Comparison of ENCODE assay signal across 13 cellular contexts in the genomic region with DNA sequence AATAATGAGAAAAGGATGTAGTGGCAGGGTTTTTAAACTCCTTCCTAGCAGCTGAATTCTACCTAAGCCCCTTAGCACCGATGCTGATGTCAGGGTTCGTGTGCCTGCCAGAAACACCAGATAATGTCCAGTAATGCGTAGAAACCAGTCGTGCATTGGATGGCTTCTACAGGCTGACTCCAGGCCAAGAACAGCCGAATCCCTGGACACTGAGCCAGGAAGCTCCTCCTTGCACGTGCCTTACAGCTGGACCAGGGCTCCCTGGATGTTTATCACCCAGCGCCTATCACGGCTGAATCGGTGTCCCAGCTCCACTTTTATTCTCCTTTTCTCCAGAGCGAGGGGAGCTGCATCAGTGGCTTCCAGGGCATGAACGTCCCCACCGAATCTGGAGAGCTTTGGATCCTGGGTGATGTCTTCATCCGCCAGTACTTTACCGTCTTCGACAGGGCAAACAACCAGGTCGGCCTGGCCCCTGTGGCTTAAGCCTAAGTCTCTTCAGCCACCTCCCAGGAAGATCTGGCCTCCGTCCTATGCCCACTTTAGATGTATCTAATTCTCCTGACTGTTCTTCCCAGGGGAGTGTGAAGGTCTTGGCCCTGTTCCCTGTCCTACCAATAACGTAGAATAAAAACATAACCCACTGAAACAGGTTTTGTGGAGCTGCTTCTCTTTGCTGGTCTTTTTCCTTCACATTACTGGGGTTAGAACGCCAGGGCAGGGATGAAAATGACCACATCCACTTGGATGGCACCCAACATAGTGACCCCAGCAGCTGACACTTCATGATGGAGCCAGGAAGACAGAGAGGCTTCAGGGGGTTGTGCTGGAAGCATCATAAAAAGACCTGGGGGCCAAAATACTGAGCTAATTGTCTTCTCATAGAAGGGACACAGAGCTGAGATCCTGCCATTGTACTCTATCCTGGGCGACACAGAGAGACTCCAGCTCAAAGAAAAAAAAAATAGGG. TPM values are rescaled to one million over a fixed set of nuclear protein-coding genes. Genes with fewer than 3 reads are reported as not detected.
"Had no signal": no experiment of that assay in that cellular context is flagged by ENCODE, and none has a peak within 500 bp of the region (broad histone marks: within the 10 kb centered on the region; RNA-seq: fewer than 3 reads in every experiment).

No MANE protein-coding gene starts in this region.

RNA-seq across cellular contexts. Expression of gene PGA5, which starts 10.1 kb away (rescaled TPM):
- total RNA-seq: activated CD4-positive, alpha-beta T cell treated with anti-CD3 and anti-CD28 coated beads for 36 hours; activated CD8-positive, alpha-beta memory T cell treated with anti-CD3 and anti-CD28 coated beads, Interleukin-2, amount 10 ng/mL, durations not matched to agents 7 days and 5 days; activated CD8-positive, alpha-beta T cell treated with anti-CD3 and anti-CD28 coated beads, Interleukin-2, amount 10 ng/mL, durations not matched to agents 7 days and 5 days; activated T-helper 2 cell treated with anti-CD3 and anti-CD28 coated beads, Interferon-gamma antibody, Interleukin-2, Interleukin-4, amounts not matched to agents 10 μg/mL and 5 μg/mL and 100 μg/mL, durations not matched to agents 14 hours and 24 hours and 36 hours; esophagus mucosa; foreskin keratinocyte; kidney epithelial cell; mammary epithelial cell; naive thymus-derived CD4-positive, alpha-beta T cell; prostate gland; T-cell had no signal
- polyA plus RNA-seq: foreskin keratinocyte; mammary epithelial cell; naive thymus-derived CD4-positive, alpha-beta T cell; neural cell had no signal

RNA-seq across cellular contexts. Expression of gene PGA4, which starts 28.9 kb away (rescaled TPM):
- total RNA-seq: activated CD4-positive, alpha-beta T cell treated with anti-CD3 and anti-CD28 coated beads for 36 hours; activated CD8-positive, alpha-beta memory T cell treated with anti-CD3 and anti-CD28 coated beads, Interleukin-2, amount 10 ng/mL, durations not matched to agents 7 days and 5 days; activated CD8-positive, alpha-beta T cell treated with anti-CD3 and anti-CD28 coated beads, Interleukin-2, amount 10 ng/mL, durations not matched to agents 7 days and 5 days; activated T-helper 2 cell treated with anti-CD3 and anti-CD28 coated beads, Interferon-gamma antibody, Interleukin-2, Interleukin-4, amounts not matched to agents 10 μg/mL and 5 μg/mL and 100 μg/mL, durations not matched to agents 14 hours and 24 hours and 36 hours; esophagus mucosa; foreskin keratinocyte; kidney epithelial cell; mammary epithelial cell; prostate gland; T-cell had no signal
- polyA plus RNA-seq: foreskin keratinocyte; mammary epithelial cell; naive thymus-derived CD4-positive, alpha-beta T cell; neural cell had no signal

RNA-seq across cellular contexts. Expression of gene VWCE, which starts 44.0 kb away (rescaled TPM):
- polyA plus RNA-seq: naive thymus-derived CD4-positive, alpha-beta T cell had no signal

RNA-seq across cellular contexts. Expression of gene PGA3, which starts 47.8 kb away (rescaled TPM):
- total RNA-seq: activated CD4-positive, alpha-beta T cell treated with anti-CD3 and anti-CD28 coated beads for 36 hours; activated CD8-positive, alpha-beta memory T cell treated with anti-CD3 and anti-CD28 coated beads, Interleukin-2, amount 10 ng/mL, durations not matched to agents 7 days and 5 days; activated CD8-positive, alpha-beta T cell treated with anti-CD3 and anti-CD28 coated beads, Interleukin-2, amount 10 ng/mL, durations not matched to agents 7 days and 5 days; activated T-helper 2 cell treated with anti-CD3 and anti-CD28 coated beads, Interferon-gamma antibody, Interleukin-2, Interleukin-4, amounts not matched to agents 10 μg/mL and 5 μg/mL and 100 μg/mL, durations not matched to agents 14 hours and 24 hours and 36 hours; endodermal cell; esophagus mucosa; foreskin keratinocyte; kidney epithelial cell; mammary epithelial cell; T-cell had no signal
- polyA plus RNA-seq: foreskin keratinocyte; mammary epithelial cell; naive thymus-derived CD4-positive, alpha-beta T cell; neural cell had no signal
